ENCODE assay signal across 20 cellular contexts in the genomic region with DNA sequence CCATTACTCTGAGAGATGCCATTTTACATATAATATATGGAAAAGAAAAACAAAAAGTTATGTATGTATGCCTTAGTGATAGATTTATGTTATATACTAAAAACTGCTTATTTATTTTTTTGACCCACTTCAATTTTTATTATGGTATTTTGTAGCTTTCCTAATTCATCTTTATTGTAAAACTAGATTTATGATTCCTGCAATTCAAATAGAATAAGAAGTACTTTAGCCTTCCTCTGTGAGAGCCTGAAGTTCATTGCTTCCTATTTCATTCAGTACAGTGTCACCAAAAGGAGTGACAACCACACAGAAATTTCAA.
A peak's percentile ranks its signal among the peaks of the same experiment; 100 is the strongest.
DNase-seq lines count a peak whose midpoint lies in the region; ATAC-seq and TF ChIP-seq lines count a peak whose summit lies in the region.
"Had no signal": no experiment of that assay in that cellular context is flagged by ENCODE, and none has a peak within 500 bp of the region (broad histone marks: within the 10 kb centered on the region; RNA-seq: fewer than 3 reads in every experiment).

No MANE protein-coding gene starts in this region.

- H3K4ac ChIP-seq in trophoblast cell (ENCODE audit: low read depth, low read length): no peak overlapping the region

- H3K79me2 ChIP-seq in HCT116 (ENCODE audit: insufficient read depth, low read length) (no peaks in the 10 kb centered on the region), trophoblast cell (ENCODE audit: control insufficient read depth, insufficient read depth, low read length, poor library complexity) (peaks cover 3% of the 10 kb centered on the region)

- peaks cover 32% of the 10 kb centered on the region for H3K36me3 Mint-ChIP-seq in Caco-2 (ENCODE audit: insufficient read depth, unreplicated experiment)

- H3K27me3 ChIP-seq in Caco-2 (replicated peaks; ENCODE audit: control insufficient read depth, insufficient read depth, low read length) (no peaks in the 10 kb centered on the region), HCT116 (ENCODE audit: insufficient read depth, low read length) (no peaks in the 10 kb centered on the region), left lung (no peaks in the 10 kb centered on the region), trophoblast cell (ENCODE audit: insufficient read depth, low read length) (no peaks in the 10 kb centered on the region)
- H3K27me3 ChIP-seq: Peyer's patch, SJSA1 had no signal

- H3K9me2 ChIP-seq in HCT116 (ENCODE audit: insufficient read depth): no peaks in the 10 kb centered on the region

- H3K9me3 Mint-ChIP-seq in Caco-2 (ENCODE audit: unreplicated experiment): peaks cover 6% of the 10 kb centered on the region

- no peak overlapping the region for H2BK12ac ChIP-seq in trophoblast cell (ENCODE audit: low read length)

- H4K8ac ChIP-seq in trophoblast cell (ENCODE audit: low read depth, low read length): no peak overlapping the region

- intact Hi-C loops in Caco-2 (cut with micrococcal nuclease; ENCODE audit: unreplicated experiment) (no loop called here), HCT116 (cut with micrococcal nuclease) (no loop called here), left lung (cut with DNase I) (no loop called here)

- H3K4me3 ChIP-seq in Caco-2 (ENCODE audit: low read depth, low read length) (no peak overlapping the region), HCT116 (replicated peaks in 1 of 2; ENCODE audit: low read depth in 1 of 2, low read length in 2 of 2) (no peak overlapping the region), left lung (no peak overlapping the region), trophoblast cell (ENCODE audit: low read depth, low read length) (no peak overlapping the region)
- H3K4me3 ChIP-seq: GM23338, HAP-1, Peyer's patch, SJSA1 had no signal

- H2AFZ ChIP-seq in HCT116 (ENCODE audit: low read depth, low read length, poor library complexity, severe bottlenecking) (no peak overlapping the region), trophoblast cell (ENCODE audit: insufficient read depth, low read length, poor library complexity) (no peak overlapping the region)
- H2AFZ ChIP-seq: GM23338 had no signal

- no peaks in the 10 kb centered on the region for H3K27me3 Mint-ChIP-seq in Caco-2 (ENCODE audit: insufficient read depth, unreplicated experiment)
- H3K27me3 Mint-ChIP-seq: CD4-positive, CD25-positive, alpha-beta regulatory T cell had no signal

- H3K4me1 Mint-ChIP-seq in Caco-2 (ENCODE audit: low read depth, unreplicated experiment): peaks cover 47% of the 10 kb centered on the region
- H3K4me1 Mint-ChIP-seq: GM23338 had no signal

- no peak overlapping the region for H3K18ac ChIP-seq in trophoblast cell (ENCODE audit: low read length)

- H3K4me2 ChIP-seq in HCT116 (ENCODE audit: low read length): peak overlapping the region; percentile 60; the same call in 1 of the 2 replicates
- H3K4me2 ChIP-seq in trophoblast cell (ENCODE audit: low read length): no peak overlapping the region
- H3K4me2 ChIP-seq: GM23338, KMS-11 had no signal

- peaks cover 26% of the 10 kb centered on the region for H3K79me1 ChIP-seq in trophoblast cell (ENCODE audit: low read length)

- no peak for TF ChIP-seq RAD21 in HCT116 (IDR thresholded peaks at IDR 0.05; ENCODE audit: low read depth)

- no peak overlapping the region for H2AK5ac ChIP-seq in trophoblast cell (ENCODE audit: low read length)

- no peak overlapping the region for H3K14ac ChIP-seq in trophoblast cell (ENCODE audit: low read length)

- BruUV-seq in Caco-2 (replicated peaks; lab: Mats Ljungman, UMichigan): no TSS peak
- no TSS peak for BruUV-seq in HCT116 (replicated peaks; lab: Mats Ljungman, UMichigan)

- no peak for TF ChIP-seq CTCF in Caco-2 (IDR thresholded peaks at IDR 0.05; ENCODE audit: insufficient read depth in 1 of 2, low read depth in 1 of 2, low read length in 1 of 2, severe bottlenecking in 1 of 2, unreplicated experiment in 1 of 2)
- TF ChIP-seq CTCF in HCT116 (IDR thresholded peaks at IDR 0.05 in 2 of 3, conservative IDR thresholded peaks at IDR 0.05 in 1 of 3; ENCODE audit: borderline replicate concordance in 1 of 3, insufficient read depth in 1 of 3, low read depth in 2 of 3, low read length in 2 of 3): no peak
- no peak for TF ChIP-seq CTCF in left lung (IDR thresholded peaks at IDR 0.05)

- H3K4me1 ChIP-seq in Caco-2 (peaks cover 57% of the 10 kb centered on the region), HCT116 (ENCODE audit: control insufficient read depth in 1 of 2, insufficient read depth in 2 of 2, low read length in 2 of 2) (peaks cover 32 to 37% of the 10 kb centered on the region in 2 experiments), left lung (peaks cover 18 to 19% of the 10 kb centered on the region in 2 donors), trophoblast cell (ENCODE audit: control insufficient read depth in 1 of 2, insufficient read depth in 2 of 2, low read length in 2 of 2) (peaks cover 15 to 20% of the 10 kb centered on the region in 2 experiments)
- H3K4me1 ChIP-seq: Peyer's patch had no signal

- peak overlapping the region; percentile 72 for H2BK120ac ChIP-seq in trophoblast cell (ENCODE audit: insufficient read depth, low read length, poor library complexity)

- H4K12ac ChIP-seq in trophoblast cell (ENCODE audit: low read depth, low read length): no peak overlapping the region

- H3K36me3 ChIP-seq in Caco-2 (ENCODE audit: control insufficient read depth, insufficient read depth, low read length) (peaks cover 5% of the 10 kb centered on the region; the same call in 1 of the 2 replicates), HCT116 (ENCODE audit: control insufficient read depth in 1 of 2, insufficient read depth in 2 of 2, low read length in 2 of 2) (no peaks in the 10 kb centered on the region), left lung (peaks cover 0 to under 1% of the 10 kb centered on the region in 2 donors), trophoblast cell (ENCODE audit: control insufficient read depth in 1 of 2, insufficient read depth in 2 of 2, low read length in 2 of 2) (no peaks in the 10 kb centered on the region)
- H3K36me3 ChIP-seq: HAP-1 had no signal

- no peak overlapping the region for H4K91ac ChIP-seq in trophoblast cell (ENCODE audit: low read depth, low read length)

- no peak overlapping the region for H3K23ac ChIP-seq in trophoblast cell (ENCODE audit: low read length)

- ATAC-seq in HCT116: no peak
- ATAC-seq in left lung: no peak
- ATAC-seq: GM23338 had no signal

- RAD21 ChIA-PET in HCT116 (lab: Charles Lee; ENCODE audit: low non-redundant PET in 1 of 2, low total read pairs in 2 of 2, uncharacterized antibody in 2 of 2, unreplicated experiment in 2 of 2): no interaction called here

- peak overlapping the region; percentile 78 for H3K27ac Mint-ChIP-seq in Caco-2 (ENCODE audit: unreplicated experiment)
- H3K27ac Mint-ChIP-seq: CD4-positive, CD25-positive, alpha-beta regulatory T cell; GM23338 had no signal

- CTCF ChIA-PET in Caco-2 (lab: Charles Lee): no interaction called here
- CTCF ChIA-PET in HCT116 (lab: Charles Lee): no interaction called here

- H3K9me3 ChIP-seq in Caco-2: no peaks in the 10 kb centered on the region
- no peaks in the 10 kb centered on the region for H3K9me3 ChIP-seq in HCT116 (ENCODE audit: control insufficient read depth in 1 of 2, insufficient read depth in 1 of 2, low read depth in 1 of 2, low read length in 2 of 2)
- H3K9me3 ChIP-seq in left lung: no peaks in the 10 kb centered on the region
- no peaks in the 10 kb centered on the region for H3K9me3 ChIP-seq in trophoblast cell (ENCODE audit: insufficient read depth, low read depth, low read length)
- H3K9me3 ChIP-seq: HAP-1, Peyer's patch, SJSA1 had no signal

- no peak for DNase-seq in Caco-2
- no peak for DNase-seq in HCT116 (ENCODE audit: low read depth, low spot score)
- no peak for DNase-seq in left lung
- DNase-seq in trophoblast cell: no peak
- no peak for DNase-seq in central memory CD4-positive, alpha-beta T cell
- DNase-seq in NCI-H2029 (lab: John Stamatoyannopoulos, UW): no peak
- no peak for DNase-seq in midbrain (lab: John Stamatoyannopoulos, UW)
- DNase-seq: CD4-positive, CD25-positive, alpha-beta regulatory T cell; DMS79; MV-4-11; NCI-H1694; NCI-H2081 treated with DMSO at 0.1 percent for 48 hours; NCI-H446; NCI-H526; Peyer's patch had no signal

- no peak overlapping the region for H3K4me3 Mint-ChIP-seq in Caco-2 (ENCODE audit: unreplicated experiment)
- H3K4me3 Mint-ChIP-seq: CD4-positive, CD25-positive, alpha-beta regulatory T cell; GM23338 had no signal

- H3K27ac ChIP-seq in HCT116 (ENCODE audit: low read depth, low read length): peak overlapping the region; percentile 75; the same call in 1 of the 2 replicates
- H3K27ac ChIP-seq in left lung: peak overlapping the region; percentile 46 to 74
- H3K27ac ChIP-seq in trophoblast cell (ENCODE audit: low read depth, low read length): peak overlapping the region; percentile 96
- H3K27ac ChIP-seq: HL-60, KMS-11, Peyer's patch had no signal

- no peak for TF ChIP-seq POLR2A in HCT116 (IDR thresholded peaks at IDR 0.05; ENCODE audit: borderline replicate concordance, extremely low read depth, insufficient read depth, insufficient read length)

- no peak overlapping the region for H3K9ac ChIP-seq in HCT116 (ENCODE audit: low read length)
- H3K9ac ChIP-seq in trophoblast cell (ENCODE audit: low read length): no peak overlapping the region
- H3K9ac ChIP-seq: KMS-11 had no signal

- POLR2A ChIA-PET in Caco-2 (lab: Charles Lee): no interaction called here
- POLR2A ChIA-PET in HCT116 (lab: Charles Lee): no interaction called here

- H2BK5ac ChIP-seq in trophoblast cell (ENCODE audit: low read depth, low read length, poor library complexity): no peak overlapping the region

- no peaks in the 10 kb centered on the region for H4K20me1 ChIP-seq in HCT116 (ENCODE audit: insufficient read depth)

TF ChIP-seq in HCT116, 20 proteins besides CTCF, POLR2A, EP300 and RAD21:
- TF ChIP-seq EZH2 (IDR thresholded peaks at IDR 0.05) (no peak), EZH2phosphoT487 (IDR thresholded peaks at IDR 0.05; ENCODE audit: borderline replicate concordance) (no peak), YY1 (IDR thresholded peaks at IDR 0.05; ENCODE audit: extremely low read depth, insufficient replicate concordance, low read depth, low read length) (no peak), FOSL1 (IDR thresholded peaks at IDR 0.05; ENCODE audit: low read depth) (no peak)
- TF ChIP-seq, protein P1, sequence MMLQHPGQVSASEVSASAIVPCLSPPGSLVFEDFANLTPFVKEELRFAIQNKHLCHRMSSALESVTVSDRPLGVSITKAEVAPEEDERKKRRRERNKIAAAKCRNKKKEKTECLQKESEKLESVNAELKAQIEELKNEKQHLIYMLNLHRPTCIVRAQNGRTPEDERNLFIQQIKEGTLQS (IDR thresholded peaks at IDR 0.05): no peak
